ENCODE assay signal across 14 cellular contexts in the genomic region with DNA sequence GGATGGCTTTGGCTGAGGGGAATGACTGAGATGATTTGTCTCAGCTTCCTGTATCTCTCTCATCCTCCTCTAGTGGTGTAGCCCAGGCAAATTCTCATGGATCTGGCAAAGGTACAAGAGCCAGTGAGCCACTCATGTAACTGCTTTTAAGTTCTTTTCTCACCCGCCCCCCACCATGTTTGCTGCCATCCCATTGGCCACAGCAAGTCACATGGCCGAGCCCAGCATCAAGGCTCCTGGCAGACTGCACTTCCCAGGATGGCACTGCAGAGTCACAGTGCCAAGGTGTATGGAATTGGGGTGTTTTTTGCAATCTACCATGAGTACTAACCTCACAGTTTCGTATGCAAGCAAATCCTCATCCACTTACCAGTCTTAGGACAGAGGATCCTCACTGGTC. TPM values are rescaled to one million over a fixed set of nuclear protein-coding genes. Genes with fewer than 3 reads are reported as not detected.
DNase-seq lines count a peak whose midpoint lies in the region; ATAC-seq and FAIRE-seq lines count a peak whose summit lies in the region.
"Had no signal": no experiment of that assay in that cellular context is flagged by ENCODE, and none has a peak within 500 bp of the region (broad histone marks: within the 10 kb centered on the region; RNA-seq: fewer than 3 reads in every experiment).

No MANE protein-coding gene starts in this region.

- H3K4me3 Mint-ChIP-seq in effector memory CD8-positive, alpha-beta T cell, result peak overlapping the region in 1 of 2 donors; percentile 24
- no peak overlapping the region for H3K4me3 Mint-ChIP-seq in activated naive CD8-positive, alpha-beta T cell treated with anti-CD3 and anti-CD28 coated beads for 36 hours
- H3K4me3 Mint-ChIP-seq: HFFc6 had no signal

- peak overlapping the region; percentile 60 to 78 for H3K27ac Mint-ChIP-seq in effector memory CD8-positive, alpha-beta T cell
- no peak overlapping the region for H3K27ac Mint-ChIP-seq in activated naive CD8-positive, alpha-beta T cell treated with anti-CD3 and anti-CD28 coated beads for 36 hours
- H3K27ac Mint-ChIP-seq: HFFc6 had no signal

- H3K36me3 Mint-ChIP-seq in effector memory CD8-positive, alpha-beta T cell (ENCODE audit: insufficient read depth), result peaks cover 28% of the 10 kb centered on the region
- H3K36me3 Mint-ChIP-seq in activated naive CD8-positive, alpha-beta T cell treated with anti-CD3 and anti-CD28 coated beads for 36 hours, result peaks cover 12% of the 10 kb centered on the region

- ATAC-seq in effector memory CD8-positive, alpha-beta T cell (replicated peaks), result no peak
- no peak for ATAC-seq in HG03095 (IDR thresholded peaks at IDR 0.05; ENCODE audit: unreplicated experiment)

- H3K4me2 ChIP-seq in BLaER1 treated with 17β-estradiol and CSF1 and Interleukin-3, amounts not matched to agents 10 nM and 100 nM, result peak overlapping the region in 9 of 11 experiments; percentile 0 to 47 (median 36); a peak in 16 of 22 replicates

- H3K4me1 Mint-ChIP-seq in effector memory CD8-positive, alpha-beta T cell (ENCODE audit: low read depth in 2 of 2), result peaks cover 69 to 85% of the 10 kb centered on the region in 2 donors
- peaks cover 34% of the 10 kb centered on the region for H3K4me1 Mint-ChIP-seq in activated naive CD8-positive, alpha-beta T cell treated with anti-CD3 and anti-CD28 coated beads for 36 hours

- FAIRE-seq in urothelium cell line (lab: Jason Lieb, UNC), result no peak
- FAIRE-seq: frontal cortex had no signal

- DNase-seq in HT1080 (ENCODE audit: low read depth), result peak; percentile 26
- peak; percentile 58 for DNase-seq in NCI-H2196 (lab: John Stamatoyannopoulos, UW; ENCODE audit: unreplicated experiment)
- no peak for DNase-seq in effector memory CD8-positive, alpha-beta T cell
- no peak for DNase-seq in urothelium cell line (ENCODE audit: low spot score)
- DNase-seq in stimulated activated CD4-positive, alpha-beta T cell treated with anti-CD3 and anti-CD28 coated beads, Interleukin-4, amount 100 ng/mL, for 1 hour, result no peak
- no peak for DNase-seq in activated naive CD8-positive, alpha-beta T cell treated with anti-CD3 and anti-CD28 coated beads for 36 hours
- DNase-seq: activated CD4-positive, alpha-beta T cell treated with anti-CD3 and anti-CD28 coated beads, Interleukin-2, amount 50 U/mL, for 48 hours; activated gamma-delta T cell treated with Interleukin-2 at 50 U/mL for 16 hours; HFFc6; OCI-M1; stimulated activated CD4-positive, alpha-beta T cell treated with anti-CD3 and anti-CD28 coated beads, Interleukin-2, amount 100 ng/mL, for 24 hours had no signal

- H3K36me3 ChIP-seq in BLaER1 treated with 17β-estradiol and CSF1 and Interleukin-3, amounts not matched to agents 10 nM and 100 nM, result peaks cover 15 to 70% (median 42%) of the 10 kb centered on the region in 11 experiments

- no peaks in the 10 kb centered on the region for H3K27me3 ChIP-seq in BLaER1 treated with 17β-estradiol and CSF1 and Interleukin-3, amounts not matched to agents 10 nM and 100 nM

- H3K4me1 ChIP-seq in BLaER1 treated with 17β-estradiol and CSF1 and Interleukin-3, amounts not matched to agents 10 nM and 100 nM, result peaks cover 60 to 92% (median 83%) of the 10 kb centered on the region in 10 experiments

- H4K20me1 ChIP-seq in BLaER1 treated with 17β-estradiol and CSF1 and Interleukin-3, amounts not matched to agents 10 nM and 100 nM, result peaks cover 63 to 97% (median 85%) of the 10 kb centered on the region in 11 experiments; a peak in 21 of 22 replicates

- H3K9me3 ChIP-seq in BLaER1 treated with 17β-estradiol and CSF1 and Interleukin-3, amounts not matched to agents 10 nM and 100 nM (replicated peaks in 1 of 11), result peaks cover 0 to 33% (median 24%) of the 10 kb centered on the region in 11 experiments; a peak in 18 of 22 replicates

- peak overlapping the region in 3 of 11 experiments; percentile 6 to 29 (median 13); a peak in 2 of 22 replicates for H3K27ac ChIP-seq in BLaER1 treated with 17β-estradiol and CSF1 and Interleukin-3, amounts not matched to agents 10 nM and 100 nM

- no peaks in the 10 kb centered on the region for H3K27me3 Mint-ChIP-seq in effector memory CD8-positive, alpha-beta T cell
- H3K27me3 Mint-ChIP-seq in activated naive CD8-positive, alpha-beta T cell treated with anti-CD3 and anti-CD28 coated beads for 36 hours, result no peaks in the 10 kb centered on the region

- H3K4me3 ChIP-seq in BLaER1 treated with 17β-estradiol and CSF1 and Interleukin-3, amounts not matched to agents 10 nM and 100 nM, result no peak overlapping the region

- no peak overlapping the region for H3K9ac ChIP-seq in BLaER1 treated with 17β-estradiol and CSF1 and Interleukin-3, amounts not matched to agents 10 nM and 100 nM

- H3K9me3 Mint-ChIP-seq in effector memory CD8-positive, alpha-beta T cell, result no peaks in the 10 kb centered on the region
- H3K9me3 Mint-ChIP-seq in activated naive CD8-positive, alpha-beta T cell treated with anti-CD3 and anti-CD28 coated beads for 36 hours, result no peaks in the 10 kb centered on the region

RNA-seq across cellular contexts. Expression of gene CHST11, which starts 50.9 kb away (rescaled TPM):
- total RNA-seq in HT1080 (2014; rRNA removed; shearing (Covaris generic)), result 38.0 and 54.3 TPM in 2 replicates
- 29.8 and 35.2 TPM in 2 replicates for polyA plus RNA-seq in HT1080 (2015; cell fraction: cytosol; rRNA removed)
- polyA plus RNA-seq in HT1080 (2015; cell fraction: nucleus; rRNA removed), result 46.0 and 49.2 TPM in 2 replicates
- 10 to 100 TPM; 19.1 to 21.9 TPM for total RNA-seq in activated naive CD8-positive, alpha-beta T cell treated with anti-CD3 and anti-CD28 coated beads for 36 hours

Comparison
In these comparisons a context has a peak if more than half of its experiments do, and no peak if none do; other contexts are left out.
1. DNase-seq: peak in HT1080 (single experiment) and NCI-H2196 (single experiment); none in effector memory CD8-positive, alpha-beta T cell (0 of 3), urothelium cell line (single experiment), stimulated activated CD4-positive, alpha-beta T cell treated with anti-CD3 and anti-CD28 coated beads, Interleukin-4, amount 100 ng/mL, for 1 hour (single experiment) and activated naive CD8-positive, alpha-beta T cell treated with anti-CD3 and anti-CD28 coated beads for 36 hours (single experiment).